Comparison of ENCODE assay signal across 14 cellular contexts in genomic region chr15:60854858-60855568, GRCh38.
DNase-seq lines count a peak whose midpoint lies in the region; ATAC-seq and TF ChIP-seq lines count a peak whose summit lies in the region.
"Had no signal": no experiment of that assay in that cellular context is flagged by ENCODE, and none has a peak within 500 bp of the region (broad histone marks: within the 10 kb centered on the region; RNA-seq: fewer than 3 reads in every experiment).

No MANE protein-coding gene starts in this region.

- no peak overlapping the region for H3K14ac ChIP-seq in IMR-90 (replicated peaks; ENCODE audit: low read depth, low read length)

- H3K4me1 Mint-ChIP-seq in activated naive CD8-positive, alpha-beta T cell (ENCODE audit: low read depth) = peaks cover 21% of the 10 kb centered on the region
- H3K4me1 Mint-ChIP-seq in activated naive CD8-positive, alpha-beta T cell treated with anti-CD3 and anti-CD28 coated beads for 36 hours = peaks cover 30% of the 10 kb centered on the region
- H3K4me1 Mint-ChIP-seq in endothelial cell (ENCODE audit: unreplicated experiment) = peaks cover 11% of the 10 kb centered on the region

- no peaks in the 10 kb centered on the region for H3K36me3 ChIP-seq in IMR-90 (ENCODE audit: control insufficient read depth, insufficient read depth, low read length)
- H3K36me3 ChIP-seq: left lung, sigmoid colon, transverse colon had no signal

- H3K4me2 ChIP-seq in IMR-90 (ENCODE audit: low read depth, low read length) = no peak overlapping the region

- no peak overlapping the region for H2AK5ac ChIP-seq in IMR-90 (ENCODE audit: low read depth, low read length)

- POLR2A ChIA-PET in IMR-90 (lab: Charles Lee; ENCODE audit: unreplicated experiment) = no interaction called here

- in situ Hi-C loops in IMR-90 (cut with MboI; ENCODE audit: low sequenced_read_pairs) = no loop called here

- no peak overlapping the region for H3K4me3 Mint-ChIP-seq in activated naive CD8-positive, alpha-beta T cell
- H3K4me3 Mint-ChIP-seq in activated naive CD8-positive, alpha-beta T cell treated with anti-CD3 and anti-CD28 coated beads for 36 hours = no peak overlapping the region
- no peak overlapping the region for H3K4me3 Mint-ChIP-seq in endothelial cell (ENCODE audit: unreplicated experiment)
- H3K4me3 Mint-ChIP-seq: effector memory CD8-positive, alpha-beta T cell had no signal

- no peak overlapping the region for H3K23ac ChIP-seq in IMR-90 (ENCODE audit: low read depth, low read length)

- H3K4ac ChIP-seq in IMR-90 (ENCODE audit: low read depth, low read length) = no peak overlapping the region

- H2BK20ac ChIP-seq in IMR-90 (ENCODE audit: low read depth, low read length) = no peak overlapping the region

- no peaks in the 10 kb centered on the region for H3K9me3 Mint-ChIP-seq in activated naive CD8-positive, alpha-beta T cell (ENCODE audit: low read depth)
- H3K9me3 Mint-ChIP-seq in activated naive CD8-positive, alpha-beta T cell treated with anti-CD3 and anti-CD28 coated beads for 36 hours = no peaks in the 10 kb centered on the region
- H3K9me3 Mint-ChIP-seq in endothelial cell (ENCODE audit: unreplicated experiment) = no peaks in the 10 kb centered on the region
- H3K9me3 Mint-ChIP-seq: effector memory CD8-positive, alpha-beta T cell had no signal

- H4K8ac ChIP-seq in IMR-90 (ENCODE audit: low read depth in 2 of 2, low read length in 2 of 2) = no peak overlapping the region

- peak overlapping the region; percentile 10 for H3K27ac Mint-ChIP-seq in activated naive CD8-positive, alpha-beta T cell
- H3K27ac Mint-ChIP-seq in activated naive CD8-positive, alpha-beta T cell treated with anti-CD3 and anti-CD28 coated beads for 36 hours = no peak overlapping the region
- H3K27ac Mint-ChIP-seq in endothelial cell (ENCODE audit: unreplicated experiment) = no peak overlapping the region
- H3K27ac Mint-ChIP-seq: effector memory CD8-positive, alpha-beta T cell had no signal

- no TSS peak for BruUV-seq in IMR-90 (replicated peaks; lab: Mats Ljungman, UMichigan)

- H3K27ac ChIP-seq in IMR-90 (ENCODE audit: insufficient read depth, low read length) = no peak overlapping the region
- H3K27ac ChIP-seq: left lung, sigmoid colon, transverse colon had no signal

- peaks cover 3% of the 10 kb centered on the region; the same call in 1 of the 2 replicates for H4K20me1 ChIP-seq in IMR-90 (ENCODE audit: insufficient read depth, low read length)

- no peak overlapping the region for H2AFZ ChIP-seq in IMR-90 (replicated peaks; ENCODE audit: low read length, poor library complexity)

- no peak overlapping the region for H2BK120ac ChIP-seq in IMR-90 (ENCODE audit: low read depth, low read length)

- no peak overlapping the region for H2BK15ac ChIP-seq in IMR-90 (ENCODE audit: low read depth, low read length)

- peaks cover 3% of the 10 kb centered on the region; the same call in 1 of the 2 replicates for H3K9me1 ChIP-seq in IMR-90 (ENCODE audit: insufficient read depth, low read length)

- no peak overlapping the region for H3K56ac ChIP-seq in IMR-90 (ENCODE audit: extremely low read depth, insufficient read depth, low read length)

- H3K79me1 ChIP-seq in IMR-90 (ENCODE audit: low read depth in 1 of 2, low read length in 2 of 2) = no peaks in the 10 kb centered on the region

- intact Hi-C loops in IMR-90 (cut with micrococcal nuclease) = no loop called here

- H4K5ac ChIP-seq in IMR-90 (ENCODE audit: low read depth, low read length) = no peak overlapping the region

- H4K91ac ChIP-seq in IMR-90 (ENCODE audit: insufficient read depth, low read depth, low read length) = no peak overlapping the region

- TF ChIP-seq CTCF in IMR-90 (conservative IDR thresholded peaks at IDR 0.05; ENCODE audit: low read depth, low read length) (no peak), endothelial cell (IDR thresholded peaks at IDR 0.05; ENCODE audit: unreplicated experiment) (no peak)

- no peaks in the 10 kb centered on the region for H3K36me3 Mint-ChIP-seq in activated naive CD8-positive, alpha-beta T cell
- no peaks in the 10 kb centered on the region for H3K36me3 Mint-ChIP-seq in activated naive CD8-positive, alpha-beta T cell treated with anti-CD3 and anti-CD28 coated beads for 36 hours
- no peaks in the 10 kb centered on the region for H3K36me3 Mint-ChIP-seq in endothelial cell (ENCODE audit: low read depth, unreplicated experiment)

- H3K27me3 ChIP-seq in IMR-90 (ENCODE audit: control insufficient read depth, insufficient read depth, low read length) = peaks cover 5% of the 10 kb centered on the region; the same call in 1 of the 2 replicates
- H3K27me3 ChIP-seq: left lung, sigmoid colon, transverse colon had no signal

- H2BK5ac ChIP-seq in IMR-90 (ENCODE audit: low read depth, low read length, poor library complexity, severe bottlenecking) = no peak overlapping the region

- H3K4me3 ChIP-seq in IMR-90 (ENCODE audit: insufficient read depth, low read depth, low read length) (no peak overlapping the region), skeletal muscle cell (ENCODE audit: low read depth, low read length) (no peak overlapping the region)
- H3K4me3 ChIP-seq: left lung, sigmoid colon, transverse colon had no signal

- no peak for TF ChIP-seq RAD21 in IMR-90 (IDR thresholded peaks at IDR 0.05; ENCODE audit: low read length)

- H3K9ac ChIP-seq in IMR-90 (ENCODE audit: low read depth, low read length) = no peak overlapping the region

- H3K9me3 ChIP-seq in IMR-90 (ENCODE audit: control insufficient read depth, insufficient read depth, low read length) = no peaks in the 10 kb centered on the region
- H3K9me3 ChIP-seq: left lung, sigmoid colon, transverse colon had no signal

- no peak for ATAC-seq in IMR-90 (ENCODE audit: low read depth)
- no peak for ATAC-seq in GM21528 (IDR thresholded peaks at IDR 0.05; ENCODE audit: low FRiP score, unreplicated experiment)
- ATAC-seq in HG03039 (IDR thresholded peaks at IDR 0.05; ENCODE audit: unreplicated experiment) = no peak
- ATAC-seq: effector memory CD8-positive, alpha-beta T cell; left lung had no signal

- no peak overlapping the region for H3K18ac ChIP-seq in IMR-90 (ENCODE audit: low read depth, low read length)

- H2AK9ac ChIP-seq in IMR-90 (replicated peaks; ENCODE audit: low read depth, low read length, poor library complexity) = no peak overlapping the region

- peaks cover 3% of the 10 kb centered on the region; the same call in 1 of the 2 replicates for H3K4me1 ChIP-seq in IMR-90 (ENCODE audit: control insufficient read depth, insufficient read depth, low read length)
- H3K4me1 ChIP-seq: left lung, sigmoid colon, transverse colon had no signal

- no peak for DNase-seq in activated naive CD8-positive, alpha-beta T cell treated with anti-CD3 and anti-CD28 coated beads for 36 hours
- DNase-seq in IMR-90 (peak; percentile 53), amniotic epithelial cell (ENCODE audit: low read depth) (peak; percentile 38), skeletal muscle cell (ENCODE audit: low read depth) (peak; percentile 28), endothelial cell (ENCODE audit: low spot score) (no peak)
- DNase-seq: effector memory CD8-positive, alpha-beta T cell; left lung; NCI-H2029 treated with DMSO at 0.1 percent for 48 hours; sigmoid colon; SW 1271; transverse colon had no signal

- CTCF ChIA-PET in IMR-90 (lab: Yijun Ruan, JAX) = interaction anchor here (0.6 kb wide), 1 partner anchor 314 kb away, joined by 5 read pairs; no protein-coding TSS in a partner anchor

- TF ChIP-seq POLR2A in IMR-90 (IDR thresholded peaks at IDR 0.05; ENCODE audit: low read depth, low read length) = no peak

- dilution Hi-C loops in IMR-90 (cut with HindIII; ENCODE audit: low sequenced_read_pairs, unreplicated experiment) = no loop called here

- 83% methylated on average over 1 of the region's 7 CpGs; no CpG with 5 or more reads in 1 of the 2 experiments for WGBS in IMR-90 (ENCODE audit: extremely low coverage in 2 of 2, insufficient read length in 1 of 2), 2 experiments

- no peaks in the 10 kb centered on the region for H3K27me3 Mint-ChIP-seq in activated naive CD8-positive, alpha-beta T cell
- H3K27me3 Mint-ChIP-seq in activated naive CD8-positive, alpha-beta T cell treated with anti-CD3 and anti-CD28 coated beads for 36 hours = no peaks in the 10 kb centered on the region
- H3K27me3 Mint-ChIP-seq in endothelial cell (ENCODE audit: unreplicated experiment) = peaks cover 2% of the 10 kb centered on the region
- H3K27me3 Mint-ChIP-seq: effector memory CD8-positive, alpha-beta T cell had no signal

TF ChIP-seq in IMR-90, 13 proteins besides CTCF, POLR2A, EP300 and RAD21:
- TF ChIP-seq SMC3 (IDR thresholded peaks at IDR 0.05; ENCODE audit: low read depth, low read length) (no peak), FOS (IDR thresholded peaks at IDR 0.05; ENCODE audit: low read depth, low read length) (no peak), RCOR1 (IDR thresholded peaks at IDR 0.05; ENCODE audit: insufficient replicate concordance, low read length) (no peak)

Comparison
In these comparisons a context has a peak if more than half of its experiments do, and no peak if none do; other contexts are left out.
1. DNase-seq: peak in IMR-90 (single experiment), amniotic epithelial cell (single experiment) and skeletal muscle cell (single experiment); none in activated naive CD8-positive, alpha-beta T cell treated with anti-CD3 and anti-CD28 coated beads for 36 hours (single experiment) and endothelial cell (single experiment).